Comparison of ENCODE assay signal across 1 cellular context in the genomic region with DNA sequence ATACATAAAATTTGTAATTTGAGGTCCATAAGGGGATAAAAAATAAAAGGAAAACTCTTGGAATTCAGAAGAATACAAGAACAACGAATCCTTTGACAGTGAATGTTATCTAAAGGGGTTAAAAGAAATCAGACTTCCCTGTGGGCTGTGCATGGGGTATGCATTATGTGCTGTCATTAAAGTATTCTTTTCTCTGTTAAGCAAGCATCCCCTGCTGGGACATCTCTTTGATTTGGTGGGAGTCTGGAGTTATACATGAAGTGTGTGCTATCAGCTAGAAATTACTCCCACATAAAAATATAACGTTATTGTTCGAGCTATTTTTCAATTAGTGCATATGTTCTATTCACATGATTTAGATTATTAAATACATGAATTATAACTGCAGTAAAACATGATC.
TF ChIP-seq lines count a peak whose summit lies in the region.

No MANE protein-coding gene starts in this region.

TF ChIP-seq in GM23338, 12 proteins besides CTCF, POLR2A, EP300 and RAD21 (continued from another document):
- TF ChIP-seq, protein P1, sequence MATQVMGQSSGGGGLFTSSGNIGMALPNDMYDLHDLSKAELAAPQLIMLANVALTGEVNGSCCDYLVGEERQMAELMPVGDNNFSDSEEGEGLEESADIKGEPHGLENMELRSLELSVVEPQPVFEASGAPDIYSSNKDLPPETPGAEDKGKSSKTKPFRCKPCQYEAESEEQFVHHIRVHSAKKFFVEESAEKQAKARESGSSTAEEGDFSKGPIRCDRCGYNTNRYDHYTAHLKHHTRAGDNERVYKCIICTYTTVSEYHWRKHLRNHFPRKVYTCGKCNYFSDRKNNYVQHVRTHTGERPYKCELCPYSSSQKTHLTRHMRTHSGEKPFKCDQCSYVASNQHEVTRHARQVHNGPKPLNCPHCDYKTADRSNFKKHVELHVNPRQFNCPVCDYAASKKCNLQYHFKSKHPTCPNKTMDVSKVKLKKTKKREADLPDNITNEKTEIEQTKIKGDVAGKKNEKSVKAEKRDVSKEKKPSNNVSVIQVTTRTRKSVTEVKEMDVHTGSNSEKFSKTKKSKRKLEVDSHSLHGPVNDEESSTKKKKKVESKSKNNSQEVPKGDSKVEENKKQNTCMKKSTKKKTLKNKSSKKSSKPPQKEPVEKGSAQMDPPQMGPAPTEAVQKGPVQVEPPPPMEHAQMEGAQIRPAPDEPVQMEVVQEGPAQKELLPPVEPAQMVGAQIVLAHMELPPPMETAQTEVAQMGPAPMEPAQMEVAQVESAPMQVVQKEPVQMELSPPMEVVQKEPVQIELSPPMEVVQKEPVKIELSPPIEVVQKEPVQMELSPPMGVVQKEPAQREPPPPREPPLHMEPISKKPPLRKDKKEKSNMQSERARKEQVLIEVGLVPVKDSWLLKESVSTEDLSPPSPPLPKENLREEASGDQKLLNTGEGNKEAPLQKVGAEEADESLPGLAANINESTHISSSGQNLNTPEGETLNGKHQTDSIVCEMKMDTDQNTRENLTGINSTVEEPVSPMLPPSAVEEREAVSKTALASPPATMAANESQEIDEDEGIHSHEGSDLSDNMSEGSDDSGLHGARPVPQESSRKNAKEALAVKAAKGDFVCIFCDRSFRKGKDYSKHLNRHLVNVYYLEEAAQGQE (IDR thresholded peaks at IDR 0.05; ENCODE audit: unreplicated experiment), result no peak
- TF ChIP-seq JUNB (IDR thresholded peaks at IDR 0.05; ENCODE audit: unreplicated experiment), result no peak
- no peak for TF ChIP-seq ZNF114 (CRISPR knock-in tag; IDR thresholded peaks at IDR 0.05)
- TF ChIP-seq STAT1 (IDR thresholded peaks at IDR 0.05; ENCODE audit: unreplicated experiment), result no peak
